In genomic region chr5:136191304-136192014, GRCh38 we compare ENCODE assay signal across 9 cellular contexts. TPM values are rescaled to one million over a fixed set of nuclear protein-coding genes. Genes with fewer than 3 reads are reported as not detected.
DNase-seq lines count a peak whose midpoint lies in the region; ATAC-seq and TF ChIP-seq lines count a peak whose summit lies in the region.
"Had no signal": no experiment of that assay in that cellular context is flagged by ENCODE, and none has a peak within 500 bp of the region (broad histone marks: within the 10 kb centered on the region; RNA-seq: fewer than 3 reads in every experiment).

No MANE protein-coding gene starts in this region.

- H4K20me1 ChIP-seq in GM23248 (ENCODE audit: insufficient read depth) = no peaks in the 10 kb centered on the region

- H3K4me1 ChIP-seq in GM23248 (ENCODE audit: insufficient read depth) = no peaks in the 10 kb centered on the region

- H3K9ac ChIP-seq in GM23248 = no peak overlapping the region

- H3K27me3 ChIP-seq in GM23248 (replicated peaks; ENCODE audit: insufficient read depth) = peaks cover 10% of the 10 kb centered on the region

- H3K9me2 ChIP-seq in GM23248 (ENCODE audit: insufficient read depth) = no peaks in the 10 kb centered on the region

- no peak for TF ChIP-seq CTCF in VCaP (conservative IDR thresholded peaks at IDR 0.05)

- 25 to 27% methylated on average over 44 of the region's 44 CpGs for WGBS in GM23248 (ENCODE audit: low coverage in 1 of 2, low lambda C conversion rate in 2 of 2, missing lambda C conversion rate in 2 of 2), 2 experiments

- H3K9me3 ChIP-seq in GM23248 (ENCODE audit: low read depth) = no peaks in the 10 kb centered on the region

- 0 out of 2 replicates have a peak, but pooled peaks cover 20% of the 10 kb centered on the region for H3F3A ChIP-seq in GM23248 (ENCODE audit: insufficient read depth)

- no peak for ATAC-seq in HG03025 (IDR thresholded peaks at IDR 0.05; ENCODE audit: low FRiP score, unreplicated experiment)

- peak; percentile 73 for DNase-seq in GM23248
- DNase-seq in retina = peak; percentile 69
- DNase-seq in stimulated activated CD4-positive, alpha-beta T cell treated with anti-CD3 and anti-CD28 coated beads, Interleukin-4, amount 100 ng/mL, for 24 hours = no peak
- no peak for DNase-seq in activated CD8-positive, alpha-beta memory T cell treated with anti-CD3 and anti-CD28 coated beads, Interleukin-2, amount 50 U/mL, for 4 hours

- H3K4me3 ChIP-seq in GM23248 (peak overlapping the region; percentile 65), iPS-11a (ENCODE audit: low read depth, low read length) (peak overlapping the region; percentile 34)
- H3K4me3 ChIP-seq: GM12878 had no signal

- in situ Hi-C loops in GM23248 (cut with MboI) = no loop called here

- peak overlapping the region; percentile 78 for H3K4me2 ChIP-seq in GM23248 (ENCODE audit: unreplicated experiment)

- peaks cover 17% of the 10 kb centered on the region; the same call in 1 of the 2 replicates for H3K36me3 ChIP-seq in GM23248 (ENCODE audit: low read depth)

- H3K79me2 ChIP-seq in GM23248 (ENCODE audit: insufficient read depth) = no peaks in the 10 kb centered on the region

- H3K27ac ChIP-seq in GM23248 (no peak overlapping the region), VCaP (peak overlapping the region; percentile 94)

- H2AFZ ChIP-seq in GM23248 = no peak overlapping the region

RNA-seq across cellular contexts. Expression of gene SMIM32, which starts 1.5 kb away (rescaled TPM):
- not detected in 2 replicates for total RNA-seq in GM23248 (2014; rRNA removed; shearing (Covaris generic))
- polyA plus RNA-seq in GM23248 (2016; fragmentation: Nextera tagmentation; extraction: Ambion mirVana) = not detected in 2 replicates
- total RNA-seq: GM12878, posterior vena cava had no signal
- polyA plus RNA-seq: GM12878 had no signal

RNA-seq across cellular contexts. Expression of gene SMAD5, which starts 58.8 kb away (rescaled TPM):
- total RNA-seq in GM23248 (2014; rRNA removed; shearing (Covaris generic)) = 50.5 and 53.1 TPM in 2 replicates
- 44.0 and 50.0 TPM in 2 replicates for polyA plus RNA-seq in GM23248 (2016; fragmentation: Nextera tagmentation; extraction: Ambion mirVana)

Comparison
In these comparisons a context has a peak if more than half of its experiments do, and no peak if none do; other contexts are left out.
1. DNase-seq: peak in GM23248 (single experiment) and retina (single experiment); none in stimulated activated CD4-positive, alpha-beta T cell treated with anti-CD3 and anti-CD28 coated beads, Interleukin-4, amount 100 ng/mL, for 24 hours (single experiment) and activated CD8-positive, alpha-beta memory T cell treated with anti-CD3 and anti-CD28 coated beads, Interleukin-2, amount 50 U/mL, for 4 hours (single experiment).